Comparison of ENCODE assay signal across 29 cellular contexts in genomic region chr13:54162069-54162468, GRCh38.
A peak's percentile ranks its signal among the peaks of the same experiment; 100 is the strongest.
DNase-seq lines count a peak whose midpoint lies in the region; ATAC-seq and TF ChIP-seq lines count a peak whose summit lies in the region.
"Had no signal": no experiment of that assay in that cellular context is flagged by ENCODE, and none has a peak within 500 bp of the region (broad histone marks: within the 10 kb centered on the region; RNA-seq: fewer than 3 reads in every experiment).

No MANE protein-coding gene starts in this region.

- H3K4me3 ChIP-seq in hepatocyte: no peak overlapping the region
- H3K4me3 ChIP-seq: K562, thoracic aorta, vagina had no signal

- H3K36me3 ChIP-seq in hepatocyte (replicated peaks; ENCODE audit: insufficient read depth, low read depth): no peaks in the 10 kb centered on the region
- H3K36me3 ChIP-seq: thoracic aorta, vagina had no signal

- peak; percentile 5 for TF ChIP-seq CTCF in hepatocyte (IDR thresholded peaks at IDR 0.05; ENCODE audit: poor library complexity)

- H3K27ac ChIP-seq in hepatocyte: no peak overlapping the region
- H3K27ac ChIP-seq: thoracic aorta, vagina had no signal

- H3K4me1 ChIP-seq in hepatocyte (ENCODE audit: insufficient read depth): peaks cover 7% of the 10 kb centered on the region
- H3K4me1 ChIP-seq: vagina had no signal

- DNase-seq in ACHN (peak; percentile 5), HT-29 (ENCODE audit: low spot score) (peak; percentile 27), RPMI8226 (peak; percentile 5), hepatocyte (ENCODE audit: low spot score) (no peak), HPDE6-E6E7 (ENCODE audit: extremely low spot score) (no peak), KBM-7 (no peak), HuH-7.5 (ENCODE audit: low spot score) (no peak)
- DNase-seq: activated CD4-positive, alpha-beta memory T cell treated with anti-CD3 and anti-CD28 coated beads for 36 hours; activated CD4-positive, alpha-beta T cell treated with anti-CD3 and anti-CD28 coated beads for 1 hour; activated CD8-positive, alpha-beta memory T cell treated with anti-CD3 and anti-CD28 coated beads, Interleukin-2, amount 50 U/mL, for 48 hours; activated naive CD4-positive, alpha-beta T cell treated with Interleukin-2 at 50 U/mL for 16 hours; CD8-positive, alpha-beta memory T cell; DMS153; foreskin fibroblast; HCEC 1CT; head of caudate nucleus; kidney glomerular epithelial cell; NCI-H1930; NCI-H226; stimulated activated naive CD8-positive, alpha-beta T cell treated with anti-CD3 and anti-CD28 coated beads, Interleukin-15, amount 100 ng/mL, for 72 hours; T-helper 17 cell had no signal

- no peaks in the 10 kb centered on the region for H3K27me3 ChIP-seq in hepatocyte
- H3K27me3 ChIP-seq: vagina had no signal

- no peak overlapping the region for H3K4me2 ChIP-seq in hepatocyte

- no peaks in the 10 kb centered on the region for H3K9me2 ChIP-seq in hepatocyte (replicated peaks; ENCODE audit: insufficient read depth)

- no peaks in the 10 kb centered on the region for H4K20me1 ChIP-seq in hepatocyte (ENCODE audit: insufficient read depth, poor library complexity, severe bottlenecking)

- 81% methylated on average over 1 of the region's 1 CpG for WGBS in hepatocyte (ENCODE audit: low lambda C conversion rate, missing lambda C conversion rate)

- H3K79me2 ChIP-seq in hepatocyte: no peaks in the 10 kb centered on the region

- H3K9me3 ChIP-seq in hepatocyte (ENCODE audit: low read depth): no peaks in the 10 kb centered on the region
- H3K9me3 ChIP-seq: thoracic aorta, vagina had no signal

- no peak for ATAC-seq in HG03432 (IDR thresholded peaks at IDR 0.05; ENCODE audit: unreplicated experiment)
- ATAC-seq: esophagus mucosa; K562; Right ventricle myocardium inferior; sciatic nerve; SK-N-SH treated with all-trans-retinoic acid at 6 μM for 48 hours; stimulated activated naive CD8-positive, alpha-beta T cell treated with anti-CD3 and anti-CD28 coated beads, Interleukin-15, amount 100 ng/mL, for 72 hours; T-helper 17 cell had no signal

- in situ Hi-C loops in ACHN (cut with HindIII; ENCODE audit: low pct_ligation_motif_present, low pct_unique_long_range_greater_than_20kb, low sequenced_read_pairs): no loop called here
- in situ Hi-C loops in KBM-7 (cut with MboI; ENCODE audit: low pct_unique_long_range_greater_than_20kb, low sequenced_read_pairs): no loop called here

- no peak overlapping the region for H2AFZ ChIP-seq in hepatocyte

Comparison
In these comparisons a context has a peak if more than half of its experiments do, and no peak if none do; other contexts are left out.
1. DNase-seq: peak in ACHN (single experiment), HT-29 (single experiment) and RPMI8226 (single experiment); none in hepatocyte (single experiment), HPDE6-E6E7 (single experiment), KBM-7 (single experiment) and HuH-7.5 (single experiment).